In genomic region chr1:241968618-241969017, GRCh38 we compare ENCODE assay signal across 3 cellular contexts.
TF ChIP-seq lines count a peak whose summit lies in the region.

No MANE protein-coding gene starts in this region.

TF ChIP-seq in SK-N-SH treated with all-trans-retinoic acid at 6 μM for 48 hours, 23 proteins besides CTCF, POLR2A, EP300 and RAD21 (continued from another document):
- TF ChIP-seq TCF4 (CRISPR knock-in tag; IDR thresholded peaks at IDR 0.05; ENCODE audit: borderline replicate concordance): no peak
- TF ChIP-seq CREB5 (CRISPR knock-in tag; IDR thresholded peaks at IDR 0.05; ENCODE audit: low read depth): no peak
- no peak for TF ChIP-seq ZFP30 (CRISPR knock-in tag; IDR thresholded peaks at IDR 0.05)
- no peak for TF ChIP-seq ESRRG (CRISPR knock-in tag; IDR thresholded peaks at IDR 0.05)
- TF ChIP-seq ZNF8 (CRISPR knock-in tag; IDR thresholded peaks at IDR 0.05): no peak
- TF ChIP-seq BACH2 (CRISPR knock-in tag; IDR thresholded peaks at IDR 0.05; ENCODE audit: borderline replicate concordance): no peak
- TF ChIP-seq GLIS3 (CRISPR knock-in tag; IDR thresholded peaks at IDR 0.05): no peak
- peak; percentile 53; the same call in 1 of the 2 replicates for TF ChIP-seq RARB (CRISPR knock-in tag; IDR thresholded peaks at IDR 0.05)
- no peak for TF ChIP-seq SNAI2 (CRISPR knock-in tag; IDR thresholded peaks at IDR 0.05)
- TF ChIP-seq, protein P1, sequence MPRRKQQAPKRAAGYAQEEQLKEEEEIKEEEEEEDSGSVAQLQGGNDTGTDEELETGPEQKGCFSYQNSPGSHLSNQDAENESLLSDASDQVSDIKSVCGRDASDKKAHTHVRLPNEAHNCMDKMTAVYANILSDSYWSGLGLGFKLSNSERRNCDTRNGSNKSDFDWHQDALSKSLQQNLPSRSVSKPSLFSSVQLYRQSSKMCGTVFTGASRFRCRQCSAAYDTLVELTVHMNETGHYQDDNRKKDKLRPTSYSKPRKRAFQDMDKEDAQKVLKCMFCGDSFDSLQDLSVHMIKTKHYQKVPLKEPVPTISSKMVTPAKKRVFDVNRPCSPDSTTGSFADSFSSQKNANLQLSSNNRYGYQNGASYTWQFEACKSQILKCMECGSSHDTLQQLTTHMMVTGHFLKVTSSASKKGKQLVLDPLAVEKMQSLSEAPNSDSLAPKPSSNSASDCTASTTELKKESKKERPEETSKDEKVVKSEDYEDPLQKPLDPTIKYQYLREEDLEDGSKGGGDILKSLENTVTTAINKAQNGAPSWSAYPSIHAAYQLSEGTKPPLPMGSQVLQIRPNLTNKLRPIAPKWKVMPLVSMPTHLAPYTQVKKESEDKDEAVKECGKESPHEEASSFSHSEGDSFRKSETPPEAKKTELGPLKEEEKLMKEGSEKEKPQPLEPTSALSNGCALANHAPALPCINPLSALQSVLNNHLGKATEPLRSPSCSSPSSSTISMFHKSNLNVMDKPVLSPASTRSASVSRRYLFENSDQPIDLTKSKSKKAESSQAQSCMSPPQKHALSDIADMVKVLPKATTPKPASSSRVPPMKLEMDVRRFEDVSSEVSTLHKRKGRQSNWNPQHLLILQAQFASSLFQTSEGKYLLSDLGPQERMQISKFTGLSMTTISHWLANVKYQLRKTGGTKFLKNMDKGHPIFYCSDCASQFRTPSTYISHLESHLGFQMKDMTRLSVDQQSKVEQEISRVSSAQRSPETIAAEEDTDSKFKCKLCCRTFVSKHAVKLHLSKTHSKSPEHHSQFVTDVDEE (CRISPR knock-in tag; IDR thresholded peaks at IDR 0.05): no peak
- TF ChIP-seq TOX (CRISPR knock-in tag; IDR thresholded peaks at IDR 0.05; ENCODE audit: borderline replicate concordance): peak; percentile 71
TF ChIP-seq in SK-N-SH treated with all-trans-retinoic acid at 6 μM for 48 hours: peak in this region for 2.

TF ChIP-seq in SK-N-SH, 30 proteins besides CTCF, POLR2A, EP300 and RAD21 (continued from another document):
- TF ChIP-seq PBX3 (IDR thresholded peaks at IDR 0.05) (no peak), MEF2A (IDR thresholded peaks at IDR 0.05; ENCODE audit: borderline replicate concordance, low read depth) (no peak), YY1 (IDR thresholded peaks at IDR 0.05; ENCODE audit: low read depth) (no peak), JUND (IDR thresholded peaks at IDR 0.05) (no peak), USF2 (IDR thresholded peaks at IDR 0.05; ENCODE audit: borderline replicate concordance, low read depth, low read length) (no peak), SMC3 (IDR thresholded peaks at IDR 0.05; ENCODE audit: low read depth, low read length) (no peak), GABPA (IDR thresholded peaks at IDR 0.05; ENCODE audit: low read depth) (no peak), TEAD4 (IDR thresholded peaks at IDR 0.05; ENCODE audit: borderline replicate concordance, insufficient read depth) (no peak), MXI1 (IDR thresholded peaks at IDR 0.05; ENCODE audit: low read depth, low read length) (no peak)

TF ChIP-seq in K562, 482 proteins besides CTCF, POLR2A, EP300 and RAD21:
- no peak for TF ChIP-seq USF2 (CRISPR knock-in tag; IDR thresholded peaks at IDR 0.05)
- no peak for TF ChIP-seq CBX3 (IDR thresholded peaks at IDR 0.05; ENCODE audit: borderline replicate concordance in 1 of 2, low read length in 2 of 2)
- no peak for TF ChIP-seq ATF3 (IDR thresholded peaks at IDR 0.05)
- no peak for TF ChIP-seq ATF3 (CRISPR knock-in tag; conservative IDR thresholded peaks at IDR 0.05)
- TF ChIP-seq ETV5 (CRISPR knock-in tag; IDR thresholded peaks at IDR 0.05; ENCODE audit: low read depth): no peak
- TF ChIP-seq, protein P2, sequence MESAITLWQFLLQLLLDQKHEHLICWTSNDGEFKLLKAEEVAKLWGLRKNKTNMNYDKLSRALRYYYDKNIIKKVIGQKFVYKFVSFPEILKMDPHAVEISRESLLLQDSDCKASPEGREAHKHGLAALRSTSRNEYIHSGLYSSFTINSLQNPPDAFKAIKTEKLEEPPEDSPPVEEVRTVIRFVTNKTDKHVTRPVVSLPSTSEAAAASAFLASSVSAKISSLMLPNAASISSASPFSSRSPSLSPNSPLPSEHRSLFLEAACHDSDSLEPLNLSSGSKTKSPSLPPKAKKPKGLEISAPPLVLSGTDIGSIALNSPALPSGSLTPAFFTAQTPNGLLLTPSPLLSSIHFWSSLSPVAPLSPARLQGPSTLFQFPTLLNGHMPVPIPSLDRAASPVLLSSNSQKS (CRISPR knock-in tag; IDR thresholded peaks at IDR 0.05): no peak
- TF ChIP-seq ADNP (tag; IDR thresholded peaks at IDR 0.05): no peak
- TF ChIP-seq, protein P3, sequence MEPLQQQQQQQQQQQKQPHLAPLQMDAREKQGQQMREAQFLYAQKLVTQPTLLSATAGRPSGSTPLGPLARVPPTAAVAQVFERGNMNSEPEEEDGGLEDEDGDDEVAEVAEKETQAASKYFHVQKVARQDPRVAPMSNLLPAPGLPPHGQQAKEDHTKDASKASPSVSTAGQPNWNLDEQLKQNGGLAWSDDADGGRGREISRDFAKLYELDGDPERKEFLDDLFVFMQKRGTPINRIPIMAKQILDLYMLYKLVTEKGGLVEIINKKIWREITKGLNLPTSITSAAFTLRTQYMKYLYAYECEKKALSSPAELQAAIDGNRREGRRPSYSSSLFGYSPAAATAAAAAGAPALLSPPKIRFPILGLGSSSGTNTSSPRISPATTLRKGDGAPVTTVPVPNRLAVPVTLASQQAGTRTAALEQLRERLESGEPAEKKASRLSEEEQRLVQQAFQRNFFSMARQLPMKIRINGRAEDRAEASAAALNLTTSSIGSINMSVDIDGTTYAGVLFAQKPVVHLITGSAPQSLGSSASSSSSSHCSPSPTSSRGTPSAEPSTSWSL (CRISPR knock-in tag; IDR thresholded peaks at IDR 0.05; ENCODE audit: borderline replicate concordance): no peak
- TF ChIP-seq C11orf30 (IDR thresholded peaks at IDR 0.05; ENCODE audit: low read depth): peak; percentile 9; the same call in 1 of the 2 replicates
- TF ChIP-seq BRD4 (IDR thresholded peaks at IDR 0.05): no peak
- TF ChIP-seq ZNF316 (IDR thresholded peaks at IDR 0.05): 0 out of 2 replicates have a peak, but pooled peaks have one; percentile 3
